Comparison of ENCODE assay signal across 25 cellular contexts in the genomic region with DNA sequence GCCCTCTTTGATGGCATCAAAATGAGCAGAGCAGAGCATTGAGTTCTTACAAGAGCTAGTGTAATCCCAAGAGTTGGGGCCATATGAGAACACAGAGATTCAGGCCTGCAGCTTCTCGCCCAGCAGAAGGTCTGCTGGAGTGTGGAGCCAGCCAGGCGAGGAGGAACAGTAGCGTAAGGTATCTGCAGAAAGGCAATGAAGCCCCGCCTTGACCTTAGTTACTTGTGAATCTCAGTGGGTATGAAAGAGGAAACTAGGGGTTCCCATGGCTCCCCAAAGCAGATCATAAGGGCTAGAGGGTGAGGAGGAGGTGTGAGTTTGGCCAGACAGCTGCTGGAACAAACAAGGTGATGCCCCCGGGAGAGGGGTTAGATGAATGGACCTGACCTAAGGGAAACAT.
A peak's percentile ranks its signal among the peaks of the same experiment; 100 is the strongest.
DNase-seq lines count a peak whose midpoint lies in the region; ATAC-seq and TF ChIP-seq lines count a peak whose summit lies in the region.
"Had no signal": no experiment of that assay in that cellular context is flagged by ENCODE, and none has a peak within 500 bp of the region (broad histone marks: within the 10 kb centered on the region; RNA-seq: fewer than 3 reads in every experiment).

No MANE protein-coding gene starts in this region.

- ATAC-seq in GM19023 (IDR thresholded peaks at IDR 0.05; ENCODE audit: unreplicated experiment) (peak; percentile 55), GM21825 (IDR thresholded peaks at IDR 0.05; ENCODE audit: unreplicated experiment) (peak; percentile 59), HG03521 (IDR thresholded peaks at IDR 0.05; ENCODE audit: unreplicated experiment) (peak; percentile 62), HG02973 (IDR thresholded peaks at IDR 0.05; ENCODE audit: unreplicated experiment) (no peak)
- ATAC-seq: GM23338, K562, natural killer cell had no signal

- DNase-seq in GM12865 (ENCODE audit: low read depth) = peak; percentile 31
- DNase-seq in stimulated activated CD4-positive, alpha-beta T cell treated with anti-CD3 and anti-CD28 coated beads, Interleukin-2, amount 100 ng/mL, for 24 hours = no peak
- DNase-seq in activated CD4-positive, alpha-beta T cell treated with anti-CD3 and anti-CD28 coated beads, Interleukin-2, amount 50 U/mL, for 1 hour = no peak
- no peak for DNase-seq in NCI-H2171 treated with DMSO at 0.1 percent for 48 hours (lab: John Stamatoyannopoulos, UW)
- DNase-seq: activated B cell treated with CpG ODN at 0.5 μM for 24 hours; activated CD4-positive, alpha-beta T cell treated with anti-CD3 and anti-CD28 coated beads, Interleukin-2, amount 50 U/mL, for 4 hours; activated naive CD4-positive, alpha-beta T cell treated with anti-CD3 and anti-CD28 coated beads, Interleukin-2, amount 50 U/mL, for 16 hours; AML-193; CD4-positive, alpha-beta memory T cell; DMS153; endodermal cell; esophagus squamous epithelium; MG63; natural killer cell; NCI-H1436; NCI-H510A treated with DMSO at 0.1 percent for 48 hours; SHP77 had no signal

- H3K4me3 ChIP-seq in GM12865 (ENCODE audit: low read depth, low read length) = no peak overlapping the region
- H3K4me3 ChIP-seq: esophagus squamous epithelium, GM23338, hepatocyte, K562, MG63, suprapubic skin had no signal

- TF ChIP-seq CTCF in GM12865 (IDR thresholded peaks at IDR 0.05; ENCODE audit: insufficient read depth, low read depth, low read length, missing control alignments) = no peak
